In the genomic region with DNA sequence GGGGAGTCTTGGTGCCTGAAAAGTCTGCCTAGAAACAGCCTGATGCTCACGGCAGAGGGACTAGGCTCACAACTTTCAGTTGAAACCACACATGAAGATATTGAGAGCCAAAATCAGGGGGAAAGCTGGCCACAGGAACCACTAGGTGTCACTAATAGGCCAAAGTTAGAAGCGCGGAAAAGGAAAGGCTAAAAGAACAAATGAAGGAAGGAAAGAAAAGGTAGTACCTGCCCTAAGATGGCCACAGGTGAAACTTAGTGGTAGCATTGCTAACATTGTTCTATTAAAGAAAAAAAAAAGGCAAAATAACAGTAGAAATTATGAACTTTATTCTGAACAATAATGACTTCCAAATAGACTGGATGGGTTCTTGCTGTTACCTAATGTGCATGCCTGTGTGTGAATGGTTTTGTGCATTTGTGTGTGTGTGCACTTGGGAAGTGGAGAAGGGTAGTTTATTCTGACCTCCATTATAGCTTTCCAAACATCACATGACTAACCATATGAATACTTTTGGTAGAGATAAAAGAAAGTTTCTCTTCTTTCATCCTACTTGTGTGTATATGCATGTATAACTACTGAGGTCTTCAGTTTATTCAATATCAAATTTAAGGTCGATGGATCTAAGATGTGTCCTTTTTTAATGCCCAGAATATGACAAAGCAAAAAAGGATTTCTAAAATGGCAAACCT, we compare ENCODE assay signal across 1 cellular context.
TF ChIP-seq lines count a peak whose summit lies in the region.

No MANE protein-coding gene starts in this region.

TF ChIP-seq in SK-N-SH, 30 proteins besides CTCF, POLR2A, EP300 and RAD21 (continued from another document):
- TF ChIP-seq, protein P1, sequence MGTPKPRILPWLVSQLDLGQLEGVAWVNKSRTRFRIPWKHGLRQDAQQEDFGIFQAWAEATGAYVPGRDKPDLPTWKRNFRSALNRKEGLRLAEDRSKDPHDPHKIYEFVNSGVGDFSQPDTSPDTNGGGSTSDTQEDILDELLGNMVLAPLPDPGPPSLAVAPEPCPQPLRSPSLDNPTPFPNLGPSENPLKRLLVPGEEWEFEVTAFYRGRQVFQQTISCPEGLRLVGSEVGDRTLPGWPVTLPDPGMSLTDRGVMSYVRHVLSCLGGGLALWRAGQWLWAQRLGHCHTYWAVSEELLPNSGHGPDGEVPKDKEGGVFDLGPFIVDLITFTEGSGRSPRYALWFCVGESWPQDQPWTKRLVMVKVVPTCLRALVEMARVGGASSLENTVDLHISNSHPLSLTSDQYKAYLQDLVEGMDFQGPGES (IDR thresholded peaks at IDR 0.05; ENCODE audit: low read depth, low read length) = no peak
- TF ChIP-seq YY1 (IDR thresholded peaks at IDR 0.05; ENCODE audit: low read depth) (no peak), MXI1 (IDR thresholded peaks at IDR 0.05; ENCODE audit: low read depth, low read length) (0 out of 2 replicates have a peak, but pooled peaks have one; percentile 15), JUND (IDR thresholded peaks at IDR 0.05) (no peak), ELF1 (IDR thresholded peaks at IDR 0.05) (no peak), SMC3 (IDR thresholded peaks at IDR 0.05; ENCODE audit: low read depth, low read length) (peak; percentile 76), NRF1 (IDR thresholded peaks at IDR 0.05; ENCODE audit: low read depth, low read length) (no peak)
